In genomic region chr10:116112232-116113231, GRCh38 we compare ENCODE assay signal across 19 cellular contexts.
A peak's percentile ranks its signal among the peaks of the same experiment; 100 is the strongest.
DNase-seq lines count a peak whose midpoint lies in the region; ATAC-seq and TF ChIP-seq lines count a peak whose summit lies in the region.
"Had no signal": no experiment of that assay in that cellular context is flagged by ENCODE, and none has a peak within 500 bp of the region (broad histone marks: within the 10 kb centered on the region; RNA-seq: fewer than 3 reads in every experiment).

No MANE protein-coding gene starts in this region.

- WGBS in GM23248 (ENCODE audit: low coverage in 1 of 2, low lambda C conversion rate in 2 of 2, missing lambda C conversion rate in 2 of 2), 2 experiments, result 91 to 93% methylated on average over 16 to 17 of the region's 17 CpGs

- H3K36me3 Mint-ChIP-seq in HFFc6 (ENCODE audit: low read depth), result no peaks in the 10 kb centered on the region
- H3K36me3 Mint-ChIP-seq: CD4-positive, CD25-positive, alpha-beta regulatory T cell had no signal

- no peaks in the 10 kb centered on the region for H3K79me2 ChIP-seq in GM23248 (ENCODE audit: insufficient read depth)

- peak overlapping the region; percentile 91; the same call in 1 of the 2 replicates for H3K27ac Mint-ChIP-seq in HFFc6
- H3K27ac Mint-ChIP-seq: B cell; CD4-positive, CD25-positive, alpha-beta regulatory T cell had no signal

- H4K20me1 ChIP-seq in GM23248 (ENCODE audit: insufficient read depth), result no peaks in the 10 kb centered on the region

- H3K4me1 Mint-ChIP-seq in HFFc6 (ENCODE audit: low read depth), result peaks cover 32% of the 10 kb centered on the region
- H3K4me1 Mint-ChIP-seq: B cell; CD4-positive, CD25-positive, alpha-beta regulatory T cell had no signal

- H3K27ac ChIP-seq in GM23248, result no peak overlapping the region
- H3K27ac ChIP-seq: KMS-11, RWPE1 had no signal

- H3K4me1 ChIP-seq in GM23248 (ENCODE audit: insufficient read depth), result peaks cover 17% of the 10 kb centered on the region

- no peaks in the 10 kb centered on the region for H3K9me2 ChIP-seq in GM23248 (ENCODE audit: insufficient read depth)

- no peak for ATAC-seq in esophagus mucosa

- peaks cover 12% of the 10 kb centered on the region; the same call in 1 of the 2 replicates for H3F3A ChIP-seq in GM23248 (ENCODE audit: insufficient read depth)

- H3K9me3 Mint-ChIP-seq in HFFc6, result no peaks in the 10 kb centered on the region

- no peak overlapping the region for H3K4me3 Mint-ChIP-seq in HFFc6
- H3K4me3 Mint-ChIP-seq: B cell; CD4-positive, CD25-positive, alpha-beta regulatory T cell had no signal

- TF ChIP-seq CTCF in HFFc6 (IDR thresholded peaks at IDR 0.05) (no peak), astrocyte of the cerebellum (IDR thresholded peaks at IDR 0.05; ENCODE audit: low read depth, low read length, missing control alignments) (peak; percentile 19)

- no peaks in the 10 kb centered on the region for H3K36me3 ChIP-seq in GM23248 (ENCODE audit: low read depth)

- no peak overlapping the region for H2AFZ ChIP-seq in GM23248

- H3K4me2 ChIP-seq in GM23248 (ENCODE audit: unreplicated experiment), result no peak overlapping the region
- H3K4me2 ChIP-seq: KMS-11 had no signal

- DNase-seq in HFFc6 (no peak), astrocyte of the cerebellum (ENCODE audit: low read depth) (peak; percentile 91), mesenteric fat pad (ENCODE audit: low spot score) (peak; percentile 88), GM23248 (no peak), middle frontal gyrus (ENCODE audit: extremely low spot score, low spot score) (no peak)
- no peak for DNase-seq in stimulated activated CD4-positive, alpha-beta T cell treated with anti-CD3 and anti-CD28 coated beads, Interleukin-12 subunit alpha, Interleukin-12 subunit beta, amount 100 ng/mL, for 4 hours
- DNase-seq: Caco-2; CD4-positive, CD25-positive, alpha-beta regulatory T cell; DMS153; HCEC 1CT; NCI-H1105; NCI-H1694; NCI-H226; NCI-H526; NK-92 treated with Interleukin-12 subunit alpha and Interleukin-12 subunit beta, amount 100 ng/mL, for 24 hours had no signal

- no peaks in the 10 kb centered on the region for H3K27me3 ChIP-seq in GM23248 (replicated peaks; ENCODE audit: insufficient read depth)

- no peaks in the 10 kb centered on the region for H3K9me3 ChIP-seq in GM23248 (ENCODE audit: low read depth)
- H3K9me3 ChIP-seq: Caco-2 had no signal

- no peak overlapping the region for H3K9ac ChIP-seq in GM23248
- H3K9ac ChIP-seq: KMS-11 had no signal

- H3K4me3 ChIP-seq in astrocyte of the cerebellum (ENCODE audit: low read depth, low read length) (no peak overlapping the region), GM23248 (no peak overlapping the region)

- peaks cover 4% of the 10 kb centered on the region for H3K27me3 Mint-ChIP-seq in HFFc6 (ENCODE audit: insufficient read depth)
- H3K27me3 Mint-ChIP-seq: B cell; CD4-positive, CD25-positive, alpha-beta regulatory T cell had no signal

- in situ Hi-C loops in astrocyte of the cerebellum (cut with HindIII; ENCODE audit: low sequenced_read_pairs) (no loop called here), GM23248 (cut with MboI) (no loop called here)

Comparison
In these comparisons a context has a peak if more than half of its experiments do, and no peak if none do; other contexts are left out.
1. DNase-seq: peak in astrocyte of the cerebellum (single experiment) and mesenteric fat pad (single experiment); none in HFFc6 (single experiment), GM23248 (single experiment), stimulated activated CD4-positive, alpha-beta T cell treated with anti-CD3 and anti-CD28 coated beads, Interleukin-12 subunit alpha, Interleukin-12 subunit beta, amount 100 ng/mL, for 4 hours (single experiment) and middle frontal gyrus (single experiment).